Comparison of ENCODE assay signal across 9 cellular contexts in the genomic region with DNA sequence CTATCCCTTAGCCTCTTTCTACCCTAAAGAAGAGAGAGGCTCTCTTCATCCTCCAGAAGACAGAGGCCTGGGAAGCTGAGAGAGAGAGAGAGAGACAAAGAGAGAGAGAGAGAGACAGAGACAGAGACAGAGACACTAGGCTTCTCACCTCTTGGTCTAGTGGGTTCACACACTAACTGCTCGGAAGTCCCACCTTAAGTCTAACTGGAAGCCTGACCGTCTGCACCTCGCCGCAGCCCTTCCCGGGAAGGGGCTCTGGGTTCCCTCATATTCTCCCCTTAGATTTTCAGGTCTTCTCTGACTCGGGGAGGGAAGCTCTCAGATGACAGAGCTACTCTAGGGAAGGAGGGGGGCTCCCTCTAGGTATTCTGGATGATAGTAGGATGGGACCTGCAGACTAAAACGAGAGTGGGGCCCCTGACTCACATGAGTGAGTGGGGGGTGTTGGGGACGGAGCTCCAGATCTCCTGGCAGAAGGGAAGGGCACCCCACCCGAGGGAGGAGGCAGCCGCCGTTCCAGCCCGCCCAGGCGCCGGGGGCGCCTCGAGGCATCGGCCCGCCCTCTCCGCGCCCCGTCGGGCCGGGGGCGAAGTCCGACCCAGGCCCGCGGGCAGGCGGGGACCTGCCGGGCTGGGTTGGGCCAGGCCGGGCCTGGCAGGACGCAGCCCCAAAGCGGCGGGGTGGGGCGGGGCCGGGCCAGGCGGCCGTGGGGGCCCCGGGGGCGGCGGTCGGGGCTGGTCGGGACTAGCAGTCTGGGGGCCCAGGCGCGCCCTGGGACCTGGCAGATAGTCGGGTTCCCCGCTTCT. TPM values are rescaled to one million over a fixed set of nuclear protein-coding genes. Genes with fewer than 3 reads are reported as not detected.
A peak's percentile ranks its signal among the peaks of the same experiment; 100 is the strongest.
DNase-seq lines count a peak whose midpoint lies in the region; TF ChIP-seq lines count a peak whose summit lies in the region.
"Had no signal": no experiment of that assay in that cellular context is flagged by ENCODE, and none has a peak within 500 bp of the region (broad histone marks: within the 10 kb centered on the region; RNA-seq: fewer than 3 reads in every experiment).

No MANE protein-coding gene starts in this region.

- H3K4me3 ChIP-seq in GM12864 (ENCODE audit: low read depth, low read length) (peak overlapping the region; percentile 46), fibroblast of lung (replicated peaks in 1 of 4; ENCODE audit: control extremely low read depth in 1 of 4, insufficient read depth in 1 of 4, low read depth in 3 of 4, low read length in 4 of 4) (peak overlapping the region; percentile 17 to 96 (median 33)), trophoblast cell (ENCODE audit: low read depth, low read length) (no peak overlapping the region)

- H3K9ac ChIP-seq in fibroblast of lung (ENCODE audit: insufficient read depth, low read length) (peak overlapping the region; percentile 81), trophoblast cell (ENCODE audit: low read length) (peak overlapping the region; percentile 37)

- H3K14ac ChIP-seq in trophoblast cell (ENCODE audit: low read length) = peak overlapping the region; percentile 86

- TF ChIP-seq CTCF in GM12864 (IDR thresholded peaks at IDR 0.05; ENCODE audit: low read depth, low read length, missing control alignments) (no peak), fibroblast of lung (conservative IDR thresholded peaks at IDR 0.05 in 1 of 2, IDR thresholded peaks at IDR 0.05 in 1 of 2; ENCODE audit: low read depth in 1 of 2, low read length in 2 of 2) (no peak)

- peak overlapping the region; percentile 87 for H3K18ac ChIP-seq in trophoblast cell (ENCODE audit: low read length)

- peaks cover 2% of the 10 kb centered on the region for H3K36me3 ChIP-seq in fibroblast of lung (ENCODE audit: control insufficient read depth, insufficient read depth, low read length)
- peaks cover 0 to 2% of the 10 kb centered on the region in 2 experiments for H3K36me3 ChIP-seq in trophoblast cell (ENCODE audit: control insufficient read depth in 1 of 2, insufficient read depth in 2 of 2, low read length in 2 of 2)

- peak overlapping the region; percentile 70 for H4K12ac ChIP-seq in trophoblast cell (ENCODE audit: low read depth, low read length)

- H3K4me3 Mint-ChIP-seq in T-helper 2 cell treated with Interferon-gamma antibody and Interleukin-4, amounts not matched to agents 5 μg/mL and 100 μg/mL, for 36 hours = peak overlapping the region; percentile 88

- H3K23ac ChIP-seq in trophoblast cell (ENCODE audit: low read length) = no peak overlapping the region

- H3K4me2 ChIP-seq in fibroblast of lung (ENCODE audit: extremely low read depth, insufficient read depth, low read length) (peak overlapping the region; percentile 97), trophoblast cell (ENCODE audit: low read length) (peak overlapping the region; percentile 96)

- H3K79me1 ChIP-seq in trophoblast cell (ENCODE audit: low read length) = peaks cover 76% of the 10 kb centered on the region

- H2BK5ac ChIP-seq in trophoblast cell (ENCODE audit: low read depth, low read length, poor library complexity) = peak overlapping the region; percentile 90

- H2BK12ac ChIP-seq in trophoblast cell (ENCODE audit: low read length) = peak overlapping the region; percentile 85

- peak overlapping the region; percentile 97 for H3K27ac ChIP-seq in fibroblast of lung (ENCODE audit: insufficient read depth, low read length)
- peak overlapping the region; percentile 96 for H3K27ac ChIP-seq in trophoblast cell (ENCODE audit: low read depth, low read length)

- H4K91ac ChIP-seq in trophoblast cell (ENCODE audit: low read depth, low read length) = peak overlapping the region; percentile 84

- H3K4me1 ChIP-seq in fibroblast of lung (ENCODE audit: control insufficient read depth, extremely low read depth, insufficient read depth, low read length) = peaks cover 25% of the 10 kb centered on the region
- peaks cover 46 to 50% of the 10 kb centered on the region in 2 experiments for H3K4me1 ChIP-seq in trophoblast cell (ENCODE audit: control insufficient read depth in 1 of 2, insufficient read depth in 2 of 2, low read length in 2 of 2)

- H3K36me3 Mint-ChIP-seq in T-helper 2 cell treated with Interferon-gamma antibody and Interleukin-4, amounts not matched to agents 5 μg/mL and 100 μg/mL, for 36 hours (ENCODE audit: low read depth) = peaks cover 7% of the 10 kb centered on the region

- H3K27me3 Mint-ChIP-seq in T-helper 2 cell treated with Interferon-gamma antibody and Interleukin-4, amounts not matched to agents 5 μg/mL and 100 μg/mL, for 36 hours (ENCODE audit: low read depth) = no peaks in the 10 kb centered on the region

- H3K9me3 ChIP-seq in fibroblast of lung (ENCODE audit: control insufficient read depth, insufficient read depth, low read depth, low read length) (no peaks in the 10 kb centered on the region), trophoblast cell (ENCODE audit: insufficient read depth, low read depth, low read length) (peaks cover 2% of the 10 kb centered on the region)

- H3K27ac Mint-ChIP-seq in T-helper 2 cell treated with Interferon-gamma antibody and Interleukin-4, amounts not matched to agents 5 μg/mL and 100 μg/mL, for 36 hours = peak overlapping the region; percentile 95

- peaks cover 24% of the 10 kb centered on the region for H3K4me1 Mint-ChIP-seq in T-helper 2 cell treated with Interferon-gamma antibody and Interleukin-4, amounts not matched to agents 5 μg/mL and 100 μg/mL, for 36 hours (ENCODE audit: low read depth)

- H2BK120ac ChIP-seq in trophoblast cell (ENCODE audit: insufficient read depth, low read length, poor library complexity) = peak overlapping the region; percentile 92

- peak overlapping the region; percentile 71 for H3K4ac ChIP-seq in trophoblast cell (ENCODE audit: low read depth, low read length)

- no peaks in the 10 kb centered on the region for H3K9me3 Mint-ChIP-seq in T-helper 2 cell treated with Interferon-gamma antibody and Interleukin-4, amounts not matched to agents 5 μg/mL and 100 μg/mL, for 36 hours

- no CpG with 5 or more reads among the region's 46 CpGs for WGBS in trophoblast cell (ENCODE audit: extremely low coverage, insufficient coverage, insufficient read length)

- no peaks in the 10 kb centered on the region for H3K27me3 ChIP-seq in fibroblast of lung (ENCODE audit: control insufficient read depth, insufficient read depth, low read length)
- H3K27me3 ChIP-seq in trophoblast cell (ENCODE audit: insufficient read depth, low read length) = no peaks in the 10 kb centered on the region

- H4K8ac ChIP-seq in trophoblast cell (ENCODE audit: low read depth, low read length) = peak overlapping the region; percentile 96

- H2AK5ac ChIP-seq in trophoblast cell (ENCODE audit: low read length) = peak overlapping the region; percentile 88

- H2AFZ ChIP-seq in fibroblast of lung (ENCODE audit: low read length) (no peak overlapping the region), trophoblast cell (ENCODE audit: insufficient read depth, low read length, poor library complexity) (peak overlapping the region; percentile 42)

- H3K79me2 ChIP-seq in fibroblast of lung (ENCODE audit: control insufficient read depth, insufficient read depth, low read length) (peaks cover 20% of the 10 kb centered on the region), trophoblast cell (ENCODE audit: control insufficient read depth, insufficient read depth, low read length, poor library complexity) (peaks cover 27% of the 10 kb centered on the region)

- DNase-seq in A172 (ENCODE audit: low spot score) = peak; percentile 41
- DNase-seq in GM12864 (ENCODE audit: low read depth) = no peak
- peak; percentile 15 for DNase-seq in T-helper 2 cell treated with Interferon-gamma antibody and Interleukin-4, amounts not matched to agents 5 μg/mL and 100 μg/mL, for 36 hours (ENCODE audit: low spot score)
- DNase-seq in fibroblast of lung (ENCODE audit: low read depth in 2 of 2) = no peak
- no peak for DNase-seq in trophoblast cell
- no peak for DNase-seq in foreskin melanocyte
- DNase-seq in NCI-H524 treated with DMSO at 0.1 percent for 48 hours (lab: John Stamatoyannopoulos, UW) = no peak
- DNase-seq in T-helper 9 cell = no peak

- no peaks in the 10 kb centered on the region for H4K20me1 ChIP-seq in fibroblast of lung (ENCODE audit: control insufficient read depth, extremely low read depth, insufficient read depth, low read length)

RNA-seq across cellular contexts. Expression of a gene that starts 2.0 kb away (rescaled TPM):
- total RNA-seq in A172 (2014; rRNA removed; shearing (Covaris generic)) = 79.1 and 85.7 TPM in 2 replicates
- total RNA-seq in fibroblast of lung = 108 and 118 TPM in 2 replicates
- polyA plus RNA-seq in fibroblast of lung = 20.2 and 93.3 TPM in 2 replicates
- 42.3 and 166 TPM in 2 replicates for polyA plus RNA-seq in fibroblast of lung (2012)
- polyA minus RNA-seq in fibroblast of lung (ENCODE audit: low replicate concordance) = 11.2 and 12.8 TPM in 2 replicates
- polyA plus RNA-seq in trophoblast cell (2013) = 81.3 and 87.5 TPM in 2 replicates

RNA-seq across cellular contexts. Expression of a gene that starts 12.3 kb away (rescaled TPM):
- total RNA-seq in A172 (2014; rRNA removed; shearing (Covaris generic)) = not detected in 2 replicates
- 166 and 228 TPM in 2 replicates for total RNA-seq in fibroblast of lung
- 186 and 294 TPM in 2 replicates for polyA plus RNA-seq in fibroblast of lung
- polyA plus RNA-seq in fibroblast of lung (2012) = 216 and 316 TPM in 2 replicates
- 512 and 667 TPM in 2 replicates for polyA minus RNA-seq in fibroblast of lung (ENCODE audit: low replicate concordance)
- 187 and 189 TPM in 2 replicates for polyA plus RNA-seq in trophoblast cell (2013)

RNA-seq across cellular contexts. Expression of a gene that starts 12.6 kb away (rescaled TPM):
- total RNA-seq in A172 (2014; rRNA removed; shearing (Covaris generic)) = not detected in 2 replicates
- total RNA-seq in fibroblast of lung = 0.51 TPM in 1 of 2 replicates, not detected in the other
- polyA plus RNA-seq in fibroblast of lung = 2.8 TPM in 1 of 2 replicates, not detected in the other
- 6.9 and 25.0 TPM in 2 replicates for polyA plus RNA-seq in fibroblast of lung (2012)
- polyA minus RNA-seq in fibroblast of lung (ENCODE audit: low replicate concordance) = 4.7 and 18.1 TPM in 2 replicates
- polyA plus RNA-seq in trophoblast cell (2013) = 19.0 and 19.9 TPM in 2 replicates
- total RNA-seq: LHCN-M2 had no signal

RNA-seq across cellular contexts. Expression of a gene that starts 13.9 kb away (rescaled TPM):
- 10.2 and 20.5 TPM in 2 replicates for total RNA-seq in A172 (2014; rRNA removed; shearing (Covaris generic))
- total RNA-seq in fibroblast of lung = 16.4 and 26.6 TPM in 2 replicates
- polyA plus RNA-seq in fibroblast of lung = 6.6 TPM in 2 replicates
- polyA plus RNA-seq in fibroblast of lung (2012) = 9.9 and 10.9 TPM in 2 replicates
- 4.9 and 6.9 TPM in 2 replicates for polyA minus RNA-seq in fibroblast of lung (ENCODE audit: low replicate concordance)
- 28.7 and 30.7 TPM in 2 replicates for polyA plus RNA-seq in trophoblast cell (2013)

RNA-seq across cellular contexts. Expression of a gene that starts 17.1 kb away (rescaled TPM):
- total RNA-seq in A172 (2014; rRNA removed; shearing (Covaris generic)) = 88.8 and 89.6 TPM in 2 replicates
- 3.1 and 8.9 TPM in 2 replicates for total RNA-seq in fibroblast of lung
- 14.3 and 51.3 TPM in 2 replicates for polyA plus RNA-seq in fibroblast of lung
- polyA plus RNA-seq in fibroblast of lung (2012) = 9.5 and 31.1 TPM in 2 replicates
- polyA minus RNA-seq in fibroblast of lung (ENCODE audit: low replicate concordance) = 3.1 and 26.3 TPM in 2 replicates
- 16.0 and 17.3 TPM in 2 replicates for polyA plus RNA-seq in trophoblast cell (2013)

Comparison
In these comparisons a context has a peak if more than half of its experiments do, and no peak if none do; other contexts are left out.
1. DNase-seq: peak in A172 (single experiment) and T-helper 2 cell treated with Interferon-gamma antibody and Interleukin-4, amounts not matched to agents 5 μg/mL and 100 μg/mL, for 36 hours (single experiment); none in GM12864 (single experiment), fibroblast of lung (0 of 2), trophoblast cell (0 of 2), foreskin melanocyte (single experiment), NCI-H524 treated with DMSO at 0.1 percent for 48 hours (single experiment) and T-helper 9 cell (single experiment).
2. RNA of a gene that starts 12.3 kb away (total RNA-seq): 166 to 228 TPM in fibroblast of lung; not detected in A172; every median in the first group is over 100 times any median in the second.